Comparison of ENCODE assay signal across 4 cellular contexts in the genomic region with DNA sequence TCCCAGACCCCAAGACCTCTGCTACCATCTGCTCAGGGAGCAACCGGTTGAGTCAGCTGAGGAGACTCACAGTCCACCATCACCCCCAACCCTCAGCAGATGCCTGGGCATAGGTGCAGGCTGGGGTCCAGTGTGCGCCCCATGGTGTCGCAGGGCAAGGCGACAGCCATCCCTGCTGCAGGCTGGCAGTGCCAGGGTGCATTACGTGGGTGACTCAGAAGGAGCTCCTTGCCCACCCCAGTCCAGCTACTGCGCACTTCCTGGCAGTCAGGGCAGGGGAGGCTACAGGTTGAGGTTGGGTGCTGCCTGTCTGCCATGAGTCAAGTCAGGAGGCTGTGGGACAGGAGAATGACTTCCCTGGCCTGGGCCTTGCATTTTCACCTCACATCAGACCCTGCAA.
"Had no signal": no experiment of that assay in that cellular context is flagged by ENCODE, and none has a peak within 500 bp of the region (broad histone marks: within the 10 kb centered on the region; RNA-seq: fewer than 3 reads in every experiment).

No MANE protein-coding gene starts in this region.

- H3K4me3 Mint-ChIP-seq: GM23338, H9 had no signal

- DNase-seq: H9, HCEC 1CT, IMR-90 had no signal

- H3K27ac Mint-ChIP-seq: GM23338, H9 had no signal

- H3K9me3 Mint-ChIP-seq: GM23338, H9 had no signal

- ATAC-seq: GM23338 had no signal

- H3K4me3 ChIP-seq: GM23338 had no signal
